Comparison of ENCODE assay signal across 1 cellular context in the genomic region with DNA sequence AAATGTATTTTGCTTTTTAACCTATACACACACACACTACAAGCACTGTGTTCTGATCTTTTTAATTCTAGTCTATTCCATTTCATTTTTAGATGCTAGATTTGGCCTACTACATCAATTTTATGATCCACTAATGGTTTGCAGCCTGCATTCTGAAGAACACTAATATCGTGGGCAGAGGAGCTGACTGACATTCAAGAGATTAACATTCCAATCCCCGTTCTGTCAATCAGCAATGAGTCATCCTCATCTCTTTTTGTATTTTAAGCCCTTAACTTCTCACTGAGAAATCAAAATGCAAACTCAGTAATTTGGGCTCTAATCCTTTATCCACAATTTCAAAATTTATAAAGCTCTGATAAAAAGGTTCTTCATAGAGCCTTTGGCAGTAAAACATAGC.
A peak's percentile ranks its signal among the peaks of the same experiment; 100 is the strongest.
TF ChIP-seq lines count a peak whose summit lies in the region.

No MANE protein-coding gene starts in this region.

TF ChIP-seq in HEK293T, 16 proteins besides CTCF, POLR2A, EP300 and RAD21:
- TF ChIP-seq PKNOX1 (IDR thresholded peaks at IDR 0.05): peak; percentile 48
- no peak for TF ChIP-seq ELF4 (IDR thresholded peaks at IDR 0.05)
TF ChIP-seq in HEK293T: peak in this region for 1.
